ENCODE assay signal across 8 cellular contexts in the genomic region with DNA sequence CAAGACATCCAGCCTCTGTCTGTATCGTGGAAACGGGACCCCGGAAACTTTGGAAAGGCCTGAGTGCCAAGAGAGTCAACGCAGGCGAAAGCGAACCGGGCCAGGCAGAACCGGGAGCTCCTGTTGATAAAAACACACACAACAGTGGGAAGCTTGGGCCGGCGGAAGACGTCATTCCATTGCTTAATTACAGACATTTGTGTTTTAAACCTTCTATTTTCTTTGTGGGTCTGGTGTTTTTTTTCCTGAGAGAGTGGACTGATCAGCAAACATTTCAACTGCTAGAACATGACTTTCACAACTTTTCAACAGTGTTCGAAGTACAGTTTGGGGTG. TPM values are rescaled to one million over a fixed set of nuclear protein-coding genes. Genes with fewer than 3 reads are reported as not detected.
DNase-seq lines count a peak whose midpoint lies in the region; ATAC-seq, FAIRE-seq and TF ChIP-seq lines count a peak whose summit lies in the region.

No MANE protein-coding gene starts in this region.

- H3K36me3 ChIP-seq in ascending aorta (no peaks in the 10 kb centered on the region), kidney (ENCODE audit: control insufficient read depth in 1 of 2, insufficient read depth in 2 of 2, low read length in 2 of 2) (no peaks in the 10 kb centered on the region)

- H3K27ac Mint-ChIP-seq in HFFc6, result peak overlapping the region; percentile 57
- H3K27ac Mint-ChIP-seq in stimulated activated naive CD8-positive, alpha-beta T cell treated with anti-CD3 and anti-CD28 coated beads, Interleukin-15, amount 100 ng/mL, for 72 hours, result peak overlapping the region; percentile 96 to 97

- H3K9me3 Mint-ChIP-seq in HFFc6, result no peaks in the 10 kb centered on the region
- no peaks in the 10 kb centered on the region for H3K9me3 Mint-ChIP-seq in stimulated activated naive CD8-positive, alpha-beta T cell treated with anti-CD3 and anti-CD28 coated beads, Interleukin-15, amount 100 ng/mL, for 72 hours

- TF ChIP-seq CTCF in HFFc6 (IDR thresholded peaks at IDR 0.05) (no peak), ascending aorta (IDR thresholded peaks at IDR 0.05) (no peak), kidney (IDR thresholded peaks at IDR 0.05; ENCODE audit: borderline replicate concordance, extremely low read depth, insufficient read depth) (no peak)

- H3K27ac ChIP-seq in ascending aorta (no peak overlapping the region), kidney (ENCODE audit: low read depth in 2 of 2, low read length in 2 of 2) (peak overlapping the region in 1 of 2 donors; percentile 17)

- peak overlapping the region; percentile 62 to 74 for H3K9ac ChIP-seq in kidney (ENCODE audit: low read length in 2 of 2)

- no peaks in the 10 kb centered on the region for H3K27me3 ChIP-seq in ascending aorta

- DNase-seq in HFFc6 (no peak), ascending aorta (ENCODE audit: low spot score in 2 of 2) (no peak), kidney (peak; percentile 53), NCI-H446 (lab: John Stamatoyannopoulos, UW) (no peak), SW480 (ENCODE audit: low spot score) (no peak), NCI-H2196 (lab: John Stamatoyannopoulos, UW; ENCODE audit: unreplicated experiment) (no peak)
- DNase-seq in stimulated activated naive CD8-positive, alpha-beta T cell treated with anti-CD3 and anti-CD28 coated beads, Interleukin-15, amount 100 ng/mL, for 72 hours, result no peak

- peak overlapping the region; percentile 86 for H3K4me3 Mint-ChIP-seq in HFFc6
- peak overlapping the region; percentile 90 to 99 for H3K4me3 Mint-ChIP-seq in stimulated activated naive CD8-positive, alpha-beta T cell treated with anti-CD3 and anti-CD28 coated beads, Interleukin-15, amount 100 ng/mL, for 72 hours

- H3K4me1 Mint-ChIP-seq in HFFc6 (ENCODE audit: low read depth), result peaks cover 8% of the 10 kb centered on the region
- peaks cover 77% of the 10 kb centered on the region for H3K4me1 Mint-ChIP-seq in stimulated activated naive CD8-positive, alpha-beta T cell treated with anti-CD3 and anti-CD28 coated beads, Interleukin-15, amount 100 ng/mL, for 72 hours

- H3K9me3 ChIP-seq in ascending aorta (no peaks in the 10 kb centered on the region), kidney (ENCODE audit: control insufficient read depth in 1 of 2, low read length in 2 of 2) (no peaks in the 10 kb centered on the region)

- peaks cover 3 to 11% of the 10 kb centered on the region in 2 donors for H3K4me1 ChIP-seq in ascending aorta
- peaks cover 0 to 3% of the 10 kb centered on the region in 2 donors for H3K4me1 ChIP-seq in kidney (ENCODE audit: control insufficient read depth in 1 of 2, insufficient read depth in 1 of 2, low read depth in 1 of 2, low read length in 2 of 2)

- H3K4me3 ChIP-seq in ascending aorta (peak overlapping the region; percentile 59 to 80), kidney (ENCODE audit: low read length in 2 of 2) (peak overlapping the region; percentile 69 to 88)

- FAIRE-seq in kidney (lab: Jason Lieb, UNC), result no peak

- no peak for ATAC-seq in stimulated activated naive CD8-positive, alpha-beta T cell treated with anti-CD3 and anti-CD28 coated beads, Interleukin-15, amount 100 ng/mL, for 72 hours
- no peak for ATAC-seq in HG03342 (IDR thresholded peaks at IDR 0.05; ENCODE audit: unreplicated experiment)

- intact Hi-C loops in ascending aorta (cut with DNase I) (loop anchor here (2.0 to 5.0 kb wide), 2 partner anchors 24 to 36 kb away; partner anchors contain the start of gene UBALD2), kidney (cut with DNase I) (no loop called here)

- H3K36me3 Mint-ChIP-seq in HFFc6 (ENCODE audit: low read depth), result no peaks in the 10 kb centered on the region

- H3K27me3 Mint-ChIP-seq in HFFc6 (ENCODE audit: insufficient read depth), result peaks cover 56% of the 10 kb centered on the region
- H3K27me3 Mint-ChIP-seq in stimulated activated naive CD8-positive, alpha-beta T cell treated with anti-CD3 and anti-CD28 coated beads, Interleukin-15, amount 100 ng/mL, for 72 hours, result no peaks in the 10 kb centered on the region

RNA-seq across cellular contexts. Expression of gene RNF157, which starts 0.9 kb away (rescaled TPM):
- total RNA-seq in HFFc6 (2021; fragmentation: NEBNext Ultra II Directional; extraction: Animal tissue kit (Norgen Biotek cat#: 25700)), result under 1 TPM in 3 of 6 experiments, not detected in 3; 0.11 to 0.19 (median 0.18) TPM
- total RNA-seq in ascending aorta (2.4 TPM), kidney (4.8 TPM)
- polyA plus RNA-seq in kidney (ENCODE audit: insufficient read depth, low read depth, low replicate concordance), result 12.4 TPM

RNA-seq across cellular contexts. Expression of gene UBALD2, which starts 24.0 kb away (rescaled TPM):
- total RNA-seq in HFFc6 (2021; fragmentation: NEBNext Ultra II Directional; extraction: Animal tissue kit (Norgen Biotek cat#: 25700)), result 10 to 100 TPM; 24.5 to 35.7 (median 30.5) TPM
- total RNA-seq in ascending aorta (15.9 TPM), kidney (54.3 TPM)
- polyA plus RNA-seq in kidney (ENCODE audit: insufficient read depth, low read depth, low replicate concordance), result 59.1 TPM
